1 cellular context compared by ENCODE assay signal in the genomic region with DNA sequence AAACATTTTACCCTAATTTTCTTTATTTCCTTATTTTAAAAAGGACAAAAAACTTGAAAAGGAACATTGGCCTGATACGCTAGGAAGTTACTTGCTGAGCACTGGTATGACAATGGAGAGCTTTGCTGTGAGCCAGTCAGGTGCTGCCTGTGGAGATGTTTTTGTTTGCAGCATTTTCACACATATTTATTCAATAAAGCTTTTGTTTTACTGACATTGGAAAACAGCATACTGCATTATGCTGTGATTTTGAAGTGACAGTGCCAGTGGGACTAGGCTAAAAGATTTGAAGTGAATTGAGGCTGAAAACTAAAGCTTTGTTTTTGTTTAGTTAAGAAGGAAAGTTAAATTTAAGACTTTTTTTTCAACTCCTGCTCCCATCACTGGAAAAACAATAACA.
TF ChIP-seq lines count a peak whose summit lies in the region.

No MANE protein-coding gene starts in this region.

TF ChIP-seq in SK-N-SH, 30 proteins besides CTCF, POLR2A, EP300 and RAD21 (continued from another document):
- TF ChIP-seq, protein P1, sequence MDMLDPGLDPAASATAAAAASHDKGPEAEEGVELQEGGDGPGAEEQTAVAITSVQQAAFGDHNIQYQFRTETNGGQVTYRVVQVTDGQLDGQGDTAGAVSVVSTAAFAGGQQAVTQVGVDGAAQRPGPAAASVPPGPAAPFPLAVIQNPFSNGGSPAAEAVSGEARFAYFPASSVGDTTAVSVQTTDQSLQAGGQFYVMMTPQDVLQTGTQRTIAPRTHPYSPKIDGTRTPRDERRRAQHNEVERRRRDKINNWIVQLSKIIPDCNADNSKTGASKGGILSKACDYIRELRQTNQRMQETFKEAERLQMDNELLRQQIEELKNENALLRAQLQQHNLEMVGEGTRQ (IDR thresholded peaks at IDR 0.05; ENCODE audit: borderline replicate concordance, low read depth, low read length) = no peak
- TF ChIP-seq GABPA (IDR thresholded peaks at IDR 0.05; ENCODE audit: low read depth) (no peak), YY1 (IDR thresholded peaks at IDR 0.05; ENCODE audit: low read depth) (no peak), TEAD4 (IDR thresholded peaks at IDR 0.05; ENCODE audit: borderline replicate concordance, insufficient read depth) (no peak), NFIC (IDR thresholded peaks at IDR 0.05; ENCODE audit: borderline replicate concordance) (no peak), SIN3A (IDR thresholded peaks at IDR 0.05; ENCODE audit: borderline replicate concordance, low read depth, low read length) (no peak), CHD2 (IDR thresholded peaks at IDR 0.05; ENCODE audit: low read length, partially characterized antibody) (no peak), SMC3 (IDR thresholded peaks at IDR 0.05; ENCODE audit: low read depth, low read length) (no peak)
- TF ChIP-seq, protein P2, sequence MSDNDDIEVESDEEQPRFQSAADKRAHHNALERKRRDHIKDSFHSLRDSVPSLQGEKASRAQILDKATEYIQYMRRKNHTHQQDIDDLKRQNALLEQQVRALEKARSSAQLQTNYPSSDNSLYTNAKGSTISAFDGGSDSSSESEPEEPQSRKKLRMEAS (IDR thresholded peaks at IDR 0.05; ENCODE audit: low read depth) = no peak
